ENCODE assay signal across 8 cellular contexts in genomic region chr22:25085930-25086901, GRCh38.
A peak's percentile ranks its signal among the peaks of the same experiment; 100 is the strongest.
DNase-seq lines count a peak whose midpoint lies in the region; ATAC-seq lines count a peak whose summit lies in the region.

No MANE protein-coding gene starts in this region.

- intact Hi-C loops in posterior vena cava (cut with DNase I) = no loop called here

- peak overlapping the region; percentile 43 for H3K27ac Mint-ChIP-seq in activated naive CD8-positive, alpha-beta T cell treated with anti-CD3 and anti-CD28 coated beads, Interleukin-2, amount 50 U/mL, for 24 hours

- H3K4me1 ChIP-seq in HAP-1 = no peaks in the 10 kb centered on the region

- H3K36me3 ChIP-seq in HAP-1 (replicated peaks) = no peaks in the 10 kb centered on the region

- no peaks in the 10 kb centered on the region for H3K27me3 ChIP-seq in HAP-1 (ENCODE audit: low read depth)

- H3K4me3 ChIP-seq in HAP-1 = no peak overlapping the region

- DNase-seq in NCI-H146 (lab: John Stamatoyannopoulos, UW) (peak; percentile 43), NCI-H146 treated with DMSO at 0.1 percent for 48 hours (lab: John Stamatoyannopoulos, UW; ENCODE audit: unreplicated experiment) (no peak), posterior vena cava (ENCODE audit: low spot score) (peak; percentile 88), cerebellar cortex (ENCODE audit: low spot score) (no peak), HAP-1 (ENCODE audit: low spot score in 2 of 2) (no peak), SW 1271 (lab: John Stamatoyannopoulos, UW) (no peak)
- DNase-seq in activated naive CD8-positive, alpha-beta T cell treated with anti-CD3 and anti-CD28 coated beads, Interleukin-2, amount 50 U/mL, for 24 hours = no peak

- H3K4me1 Mint-ChIP-seq in activated naive CD8-positive, alpha-beta T cell treated with anti-CD3 and anti-CD28 coated beads, Interleukin-2, amount 50 U/mL, for 24 hours = peaks cover 45% of the 10 kb centered on the region

- in situ Hi-C loops in HAP-1 (cut with MboI; ENCODE audit: low sequenced_read_pairs) = no loop called here

- no peaks in the 10 kb centered on the region for H3K9me3 Mint-ChIP-seq in activated naive CD8-positive, alpha-beta T cell treated with anti-CD3 and anti-CD28 coated beads, Interleukin-2, amount 50 U/mL, for 24 hours

- H3K4me3 Mint-ChIP-seq in activated naive CD8-positive, alpha-beta T cell treated with anti-CD3 and anti-CD28 coated beads, Interleukin-2, amount 50 U/mL, for 24 hours = no peak overlapping the region

- peak; percentile 77 for ATAC-seq in HG03064 (IDR thresholded peaks at IDR 0.05; ENCODE audit: low read depth, unreplicated experiment)
- peak; percentile 95 for ATAC-seq in activated naive CD8-positive, alpha-beta T cell treated with anti-CD3 and anti-CD28 coated beads, Interleukin-2, amount 50 U/mL, for 24 hours

- no peaks in the 10 kb centered on the region for H3K27me3 Mint-ChIP-seq in activated naive CD8-positive, alpha-beta T cell treated with anti-CD3 and anti-CD28 coated beads, Interleukin-2, amount 50 U/mL, for 24 hours

- no peaks in the 10 kb centered on the region for H3K36me3 Mint-ChIP-seq in activated naive CD8-positive, alpha-beta T cell treated with anti-CD3 and anti-CD28 coated beads, Interleukin-2, amount 50 U/mL, for 24 hours (ENCODE audit: low read depth)

- no peaks in the 10 kb centered on the region for H3K9me3 ChIP-seq in HAP-1

Comparison
In these comparisons a context has a peak if more than half of its experiments do, and no peak if none do; other contexts are left out.
1. DNase-seq: peak in NCI-H146 (single experiment) and posterior vena cava (single experiment); none in NCI-H146 treated with DMSO at 0.1 percent for 48 hours (single experiment), activated naive CD8-positive, alpha-beta T cell treated with anti-CD3 and anti-CD28 coated beads, Interleukin-2, amount 50 U/mL, for 24 hours (single experiment), cerebellar cortex (single experiment), HAP-1 (0 of 2) and SW 1271 (0 of 2).